In genomic region chr15:34342737-34343575, GRCh38 we compare ENCODE assay signal across 1 cellular context.
TF ChIP-seq lines count a peak whose summit lies in the region.

TSS of gene NOP10 (minus strand) at chr15:34343136. CDS start at chr15:34343073, 63 bp downstream.
TSS of gene NUTM1 (plus strand) at chr15:34343315. CDS start at chr15:34343697, 382 bp downstream.

TF ChIP-seq in HEK293, 187 proteins besides CTCF, POLR2A, EP300 and RAD21 (continued from another document):
- peak; percentile 90 for TF ChIP-seq ZNF518A (tag by site-specific recombination; conservative IDR thresholded peaks at IDR 0.05; ENCODE audit: low read depth)
- 0 out of 2 replicates have a peak, but pooled peaks have one; percentile 14 for TF ChIP-seq ZNF391 (tag by site-specific recombination; IDR thresholded peaks at IDR 0.05; ENCODE audit: borderline replicate concordance, low read depth)
- 0 out of 2 replicates have a peak, but pooled peaks have one; percentile 27 for TF ChIP-seq REST (tag by site-specific recombination; IDR thresholded peaks at IDR 0.05)
- peak; percentile 19; the same call in 1 of the 2 replicates for TF ChIP-seq TSHZ1 (tag by site-specific recombination; IDR thresholded peaks at IDR 0.05; ENCODE audit: borderline replicate concordance)
- TF ChIP-seq ZNF48 (tag by site-specific recombination; IDR thresholded peaks at IDR 0.05) = no peak
- TF ChIP-seq ZNF629 (tag by site-specific recombination; IDR thresholded peaks at IDR 0.05) = peak; percentile 91
TF ChIP-seq in HEK293: peak in this region for 46.
